Comparison of ENCODE assay signal across 8 cellular contexts in genomic region chr11:12066799-12067508, GRCh38. TPM values are rescaled to one million over a fixed set of nuclear protein-coding genes. Genes with fewer than 3 reads are reported as not detected.
A peak's percentile ranks its signal among the peaks of the same experiment; 100 is the strongest.
DNase-seq lines count a peak whose midpoint lies in the region; ATAC-seq and TF ChIP-seq lines count a peak whose summit lies in the region.

No MANE protein-coding gene starts in this region.

- no peak overlapping the region for H3K4me3 ChIP-seq in muscle layer of duodenum (ENCODE audit: low read depth in 1 of 2, low read length in 2 of 2)

- in situ Hi-C loops in Caki2 (cut with HindIII; ENCODE audit: low pct_unique_long_range_greater_than_20kb, low sequenced_read_pairs): no loop called here

- DNase-seq in Caki2 (ENCODE audit: low read depth) (peak; percentile 45), NCI-H1092 (lab: John Stamatoyannopoulos, UW) (peak; percentile 43), chondrocyte (ENCODE audit: low spot score) (no peak), NCI-H1694 (lab: John Stamatoyannopoulos, UW) (no peak), HuH-7.5 (ENCODE audit: low spot score) (no peak)
- DNase-seq in effector CD4-positive, alpha-beta T cell: no peak

- H3K4me1 Mint-ChIP-seq in chondrocyte (ENCODE audit: low read depth): peaks cover 26% of the 10 kb centered on the region

- H3K27ac Mint-ChIP-seq in chondrocyte (ENCODE audit: unreplicated experiment): peak overlapping the region; percentile 91

- H3K4me1 ChIP-seq in muscle layer of duodenum (ENCODE audit: control insufficient read depth in 1 of 2, insufficient read depth in 2 of 2, low read length in 2 of 2): peaks cover 0 to 4% of the 10 kb centered on the region in 2 donors

- H3K27me3 Mint-ChIP-seq in chondrocyte (ENCODE audit: low read depth): no peaks in the 10 kb centered on the region

- H3K27ac ChIP-seq in muscle layer of duodenum (ENCODE audit: low read length): peak overlapping the region; percentile 10

- H3K36me3 ChIP-seq in muscle layer of duodenum (ENCODE audit: control insufficient read depth in 1 of 2, insufficient read depth in 2 of 2, low read length in 2 of 2): no peaks in the 10 kb centered on the region

- ATAC-seq in HG03378 (IDR thresholded peaks at IDR 0.05; ENCODE audit: unreplicated experiment): no peak

- no peaks in the 10 kb centered on the region for H3K36me3 Mint-ChIP-seq in chondrocyte (ENCODE audit: low read depth)

- H3K9me3 ChIP-seq in muscle layer of duodenum (ENCODE audit: control insufficient read depth in 1 of 2, low read length in 2 of 2): no peaks in the 10 kb centered on the region

- no peaks in the 10 kb centered on the region for H3K27me3 ChIP-seq in muscle layer of duodenum (ENCODE audit: low read depth, low read length)

- no peak overlapping the region for H3K4me3 Mint-ChIP-seq in chondrocyte (ENCODE audit: unreplicated experiment)

- no peak for TF ChIP-seq CTCF in chondrocyte (IDR thresholded peaks at IDR 0.05)

- peaks cover 9% of the 10 kb centered on the region for H3K9me3 Mint-ChIP-seq in chondrocyte (ENCODE audit: low read depth)

RNA-seq across cellular contexts. Expression of gene MICAL2, which starts 43.4 kb away (rescaled TPM):
- total RNA-seq in Caki2 (2014; rRNA removed; shearing (Covaris generic); ENCODE audit: low replicate concordance): 54.2 and 69.9 TPM in 2 replicates
- 296 to 393 TPM (median 372 TPM) in 3 replicates for total RNA-seq in chondrocyte

RNA-seq across cellular contexts. Expression of gene DKK3, which starts 58.5 kb away (rescaled TPM):
- total RNA-seq in Caki2 (2014; rRNA removed; shearing (Covaris generic); ENCODE audit: low replicate concordance): 54.2 and 67.3 TPM in 2 replicates
- 575 to 655 TPM (median 579 TPM) in 3 replicates for total RNA-seq in chondrocyte

Comparison
In these comparisons a context has a peak if more than half of its experiments do, and no peak if none do; other contexts are left out.
1. DNase-seq: peak in Caki2 (single experiment) and NCI-H1092 (single experiment); none in chondrocyte (single experiment), effector CD4-positive, alpha-beta T cell (single experiment), NCI-H1694 (single experiment) and HuH-7.5 (single experiment).